Comparison of ENCODE assay signal across 11 cellular contexts in the genomic region with DNA sequence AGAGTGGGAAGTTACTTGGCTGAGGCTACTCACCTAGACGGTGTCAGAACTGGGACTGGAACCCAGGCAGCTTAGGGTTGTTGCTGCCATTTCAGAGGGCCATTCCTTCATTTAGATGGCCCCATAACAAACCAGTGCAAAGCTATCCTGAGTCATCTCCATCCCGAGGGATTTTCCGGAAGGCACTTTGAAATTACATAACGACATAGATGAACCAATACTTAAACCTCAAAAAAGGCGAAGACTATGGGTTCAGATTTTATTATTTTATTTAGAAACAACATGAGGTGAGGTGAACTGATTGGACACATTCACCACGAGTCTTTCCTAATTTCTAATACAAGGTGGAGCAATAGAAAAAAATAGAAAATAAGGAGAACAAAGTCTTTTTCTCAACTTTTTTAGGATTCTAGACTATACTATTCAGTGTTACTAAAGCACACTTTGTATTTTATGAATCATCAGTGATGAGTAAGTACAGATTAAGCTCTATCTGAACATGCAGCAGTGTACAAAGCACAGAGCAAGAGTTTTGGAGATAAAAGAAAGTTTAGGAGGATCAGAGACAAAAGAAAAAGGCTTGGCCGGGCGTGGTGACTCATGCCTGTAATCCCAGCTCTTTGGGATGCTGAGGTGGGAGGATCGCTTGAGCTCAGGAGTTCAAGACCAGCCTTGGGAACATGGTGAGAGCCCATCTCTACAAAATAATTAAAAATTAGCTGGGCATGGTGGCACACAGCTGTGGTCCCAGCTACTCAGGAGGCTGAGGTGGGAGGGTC.
DNase-seq lines count a peak whose midpoint lies in the region; ATAC-seq and TF ChIP-seq lines count a peak whose summit lies in the region.
"Had no signal": no experiment of that assay in that cellular context is flagged by ENCODE, and none has a peak within 500 bp of the region (broad histone marks: within the 10 kb centered on the region; RNA-seq: fewer than 3 reads in every experiment).

No MANE protein-coding gene starts in this region.

- H2AFZ ChIP-seq in GM23248 = no peak overlapping the region

- in situ Hi-C loops in GM23248 (cut with MboI) = no loop called here

- TF ChIP-seq POLR2A in esophagus squamous epithelium (IDR thresholded peaks at IDR 0.05) = no peak

- peak; percentile 83 for DNase-seq in GM23248
- no peak for DNase-seq in RWPE2 (ENCODE audit: low spot score)
- DNase-seq in esophagus squamous epithelium (lab: John Stamatoyannopoulos, UW) = no peak
- no peak for DNase-seq in SKM-1 treated with dmso at 0.1 percent for 144 hours (lab: John Stamatoyannopoulos, UW; ENCODE audit: unreplicated experiment)
- no peak for DNase-seq in NK-92 (lab: John Stamatoyannopoulos, UW; ENCODE audit: unreplicated experiment)
- no peak for DNase-seq in T-helper 2 cell
- DNase-seq in HT-29 (ENCODE audit: low spot score) = no peak
- DNase-seq: activated CD8-positive, alpha-beta memory T cell treated with anti-CD3 and anti-CD28 coated beads, Interleukin-2, amount 50 U/mL, for 4 hours; DND-41; posterior cingulate gyrus had no signal

- H3K27me3 ChIP-seq in GM23248 (replicated peaks; ENCODE audit: insufficient read depth) (no peaks in the 10 kb centered on the region), RWPE2 (ENCODE audit: insufficient read depth, poor library complexity, severe bottlenecking) (no peaks in the 10 kb centered on the region), esophagus squamous epithelium (no peaks in the 10 kb centered on the region), rectal smooth muscle tissue (ENCODE audit: control insufficient read depth, insufficient read depth, low read length) (no peaks in the 10 kb centered on the region)

- H4K20me1 ChIP-seq in GM23248 (ENCODE audit: insufficient read depth) = no peaks in the 10 kb centered on the region

- no peaks in the 10 kb centered on the region for H3K9me2 ChIP-seq in GM23248 (ENCODE audit: insufficient read depth)

- H3K27ac ChIP-seq in GM23248 = peak overlapping the region; percentile 52
- H3K27ac ChIP-seq in RWPE2 (ENCODE audit: poor library complexity, severe bottlenecking) = peak overlapping the region; percentile 76
- peak overlapping the region; percentile 64 to 75 (median 71) for H3K27ac ChIP-seq in esophagus squamous epithelium
- peak overlapping the region; percentile 4 for H3K27ac ChIP-seq in rectal smooth muscle tissue (ENCODE audit: low read depth, low read length)

- H3K9me3 ChIP-seq in GM23248 (ENCODE audit: low read depth) (no peaks in the 10 kb centered on the region), RWPE2 (ENCODE audit: severe bottlenecking) (no peaks in the 10 kb centered on the region), esophagus squamous epithelium (no peaks in the 10 kb centered on the region)

- H3K9ac ChIP-seq in GM23248 (no peak overlapping the region), rectal smooth muscle tissue (ENCODE audit: low read length) (no peak overlapping the region)

- WGBS in GM23248 (ENCODE audit: low coverage in 1 of 2, low lambda C conversion rate in 2 of 2, missing lambda C conversion rate in 2 of 2), 2 experiments = 27 to 30% methylated on average over 9 of the region's 9 CpGs
- 36 to 42% methylated on average over 9 of the region's 9 CpGs for WGBS in esophagus squamous epithelium, 2 donors

- no peak overlapping the region for H3K4me2 ChIP-seq in GM23248 (ENCODE audit: unreplicated experiment)

- no peak for TF ChIP-seq CTCF in RWPE2 (IDR thresholded peaks at IDR 0.05; ENCODE audit: poor library complexity, severe bottlenecking)
- TF ChIP-seq CTCF in esophagus squamous epithelium (IDR thresholded peaks at IDR 0.05) = no peak

- H3K36me3 ChIP-seq in GM23248 (ENCODE audit: low read depth) (no peaks in the 10 kb centered on the region), RWPE2 (ENCODE audit: low read depth) (no peaks in the 10 kb centered on the region), esophagus squamous epithelium (peaks cover 0 to 5% (median 0%) of the 10 kb centered on the region in 3 donors), rectal smooth muscle tissue (ENCODE audit: control insufficient read depth, insufficient read depth, low read length) (no peaks in the 10 kb centered on the region)

- intact Hi-C loops in esophagus squamous epithelium (cut with DNase I) = no loop called here

- no peaks in the 10 kb centered on the region for H3K79me2 ChIP-seq in GM23248 (ENCODE audit: insufficient read depth)

- H3F3A ChIP-seq in GM23248 (ENCODE audit: insufficient read depth) = peaks cover 28% of the 10 kb centered on the region

- peak; percentile 98 for ATAC-seq in RWPE2 (ENCODE audit: low read depth)

- H3K4me3 ChIP-seq in GM23248 (no peak overlapping the region), RWPE2 (ENCODE audit: severe bottlenecking) (no peak overlapping the region), esophagus squamous epithelium (no peak overlapping the region), rectal smooth muscle tissue (ENCODE audit: low read length) (no peak overlapping the region)

- peaks cover 11% of the 10 kb centered on the region for H3K4me1 ChIP-seq in GM23248 (ENCODE audit: insufficient read depth)
- H3K4me1 ChIP-seq in RWPE2 (ENCODE audit: insufficient read depth, poor library complexity, severe bottlenecking) = peaks cover 7% of the 10 kb centered on the region
- peaks cover 12 to 87% (median 31%) of the 10 kb centered on the region in 3 donors for H3K4me1 ChIP-seq in esophagus squamous epithelium
- H3K4me1 ChIP-seq in rectal smooth muscle tissue (ENCODE audit: control insufficient read depth, insufficient read depth, low read length) = peaks cover 15% of the 10 kb centered on the region

Comparison
In these comparisons a context has a peak if more than half of its experiments do, and no peak if none do; other contexts are left out.
1. H3K27ac ChIP-seq: peak in every context shown above with its lines; median percentile 76 in RWPE2; 71 in esophagus squamous epithelium; 52 in GM23248; 4 in rectal smooth muscle tissue.